12 cellular contexts compared by ENCODE assay signal in genomic region chr14:52279405-52279804, GRCh38. TPM values are rescaled to one million over a fixed set of nuclear protein-coding genes. Genes with fewer than 3 reads are reported as not detected.
DNase-seq lines count a peak whose midpoint lies in the region; ATAC-seq and TF ChIP-seq lines count a peak whose summit lies in the region.
"Had no signal": no experiment of that assay in that cellular context is flagged by ENCODE, and none has a peak within 500 bp of the region (broad histone marks: within the 10 kb centered on the region; RNA-seq: fewer than 3 reads in every experiment).

No MANE protein-coding gene starts in this region.

- peak; percentile 29 for ATAC-seq in foreskin keratinocyte

- H3K9me3 Mint-ChIP-seq in HFFc6 = no peaks in the 10 kb centered on the region
- no peaks in the 10 kb centered on the region for H3K9me3 Mint-ChIP-seq in activated T-cell treated with anti-CD3 and anti-CD28 coated beads, Interleukin-2, amount 50 U/mL, for 24 hours
- H3K9me3 Mint-ChIP-seq in neural progenitor cell = no peaks in the 10 kb centered on the region
- H3K9me3 Mint-ChIP-seq: CD4-positive, alpha-beta memory T cell had no signal

- no peaks in the 10 kb centered on the region for H3K36me3 ChIP-seq in neural progenitor cell
- H3K36me3 ChIP-seq: colonic mucosa had no signal

- H2AFZ ChIP-seq in neural progenitor cell (replicated peaks) = no peak overlapping the region

- peaks cover 20% of the 10 kb centered on the region for H3K4me1 Mint-ChIP-seq in HFFc6 (ENCODE audit: low read depth)
- peaks cover 18% of the 10 kb centered on the region for H3K4me1 Mint-ChIP-seq in activated T-cell treated with anti-CD3 and anti-CD28 coated beads, Interleukin-2, amount 50 U/mL, for 24 hours (ENCODE audit: low read depth)
- H3K4me1 Mint-ChIP-seq in neural progenitor cell = no peaks in the 10 kb centered on the region

- H3K4me3 Mint-ChIP-seq in HFFc6 = no peak overlapping the region
- no peak overlapping the region for H3K4me3 Mint-ChIP-seq in activated T-cell treated with anti-CD3 and anti-CD28 coated beads, Interleukin-2, amount 50 U/mL, for 24 hours
- H3K4me3 Mint-ChIP-seq in neural progenitor cell = no peak overlapping the region
- H3K4me3 Mint-ChIP-seq: CD4-positive, alpha-beta memory T cell had no signal

- H3K4me2 ChIP-seq in neural progenitor cell = no peak overlapping the region

- H3K4me1 ChIP-seq in foreskin keratinocyte = no peaks in the 10 kb centered on the region
- H3K4me1 ChIP-seq in neural progenitor cell = no peaks in the 10 kb centered on the region
- H3K4me1 ChIP-seq: colonic mucosa had no signal

- TF ChIP-seq CTCF in HFFc6 (IDR thresholded peaks at IDR 0.05) (no peak), foreskin keratinocyte (conservative IDR thresholded peaks at IDR 0.05) (no peak), neural progenitor cell (IDR thresholded peaks at IDR 0.05) (no peak)

- H3K36me3 Mint-ChIP-seq in HFFc6 (ENCODE audit: low read depth) (no peaks in the 10 kb centered on the region), neural progenitor cell (no peaks in the 10 kb centered on the region)
- H3K36me3 Mint-ChIP-seq in activated T-cell treated with anti-CD3 and anti-CD28 coated beads, Interleukin-2, amount 50 U/mL, for 24 hours (ENCODE audit: low read depth) = no peaks in the 10 kb centered on the region

- no peak overlapping the region for H3K9ac ChIP-seq in neural progenitor cell

- no peaks in the 10 kb centered on the region for H3K9me3 ChIP-seq in neural progenitor cell (ENCODE audit: low read depth)
- H3K9me3 ChIP-seq: colonic mucosa had no signal

- no peaks in the 10 kb centered on the region for H3F3A ChIP-seq in neural progenitor cell (ENCODE audit: low read depth)

- H3K27ac ChIP-seq in foreskin keratinocyte (no peak overlapping the region), neural progenitor cell (no peak overlapping the region)
- H3K27ac ChIP-seq: colonic mucosa had no signal

- H3K4me3 ChIP-seq in neural progenitor cell = no peak overlapping the region
- H3K4me3 ChIP-seq: colonic mucosa had no signal

- H3K27me3 Mint-ChIP-seq in HFFc6 (ENCODE audit: insufficient read depth) = peaks cover 14% of the 10 kb centered on the region
- H3K27me3 Mint-ChIP-seq in activated T-cell treated with anti-CD3 and anti-CD28 coated beads, Interleukin-2, amount 50 U/mL, for 24 hours = peaks cover 7% of the 10 kb centered on the region
- H3K27me3 Mint-ChIP-seq in neural progenitor cell (ENCODE audit: insufficient read depth, low read depth) = peaks cover 2% of the 10 kb centered on the region
- H3K27me3 Mint-ChIP-seq: CD4-positive, alpha-beta memory T cell had no signal

- H3K27me3 ChIP-seq in foreskin keratinocyte = peaks cover 4% of the 10 kb centered on the region
- H3K27me3 ChIP-seq in neural progenitor cell = no peaks in the 10 kb centered on the region
- H3K27me3 ChIP-seq: colonic mucosa had no signal

- H3K27ac Mint-ChIP-seq in HFFc6 (no peak overlapping the region), neural progenitor cell (no peak overlapping the region)
- no peak overlapping the region for H3K27ac Mint-ChIP-seq in activated T-cell treated with anti-CD3 and anti-CD28 coated beads, Interleukin-2, amount 50 U/mL, for 24 hours

- no peaks in the 10 kb centered on the region for H3K79me2 ChIP-seq in neural progenitor cell (ENCODE audit: low read depth)

- in situ Hi-C loops in SK-MEL-5 (cut with HindIII; ENCODE audit: low pct_unique_long_range_greater_than_20kb, low sequenced_read_pairs) = no loop called here

- no peaks in the 10 kb centered on the region for H4K20me1 ChIP-seq in neural progenitor cell (ENCODE audit: low read depth)

- DNase-seq in AG08396 (ENCODE audit: low spot score) = peak; percentile 34
- peak; percentile 57 for DNase-seq in HFFc6
- peak; percentile 32 for DNase-seq in SK-MEL-5 (ENCODE audit: low read depth, low spot score)
- peak; percentile 20 to 63 for DNase-seq in foreskin keratinocyte
- no peak for DNase-seq in NK-92 treated with Interleukin-12 subunit alpha and Interleukin-12 subunit beta, amount 100 ng/mL, for 24 hours (lab: John Stamatoyannopoulos, UW)
- DNase-seq in stimulated activated CD8-positive, alpha-beta memory T cell treated with anti-CD3 and anti-CD28 coated beads, Interleukin-4, amount 100 ng/mL, for 48 hours = no peak
- DNase-seq in activated T-cell treated with anti-CD3 and anti-CD28 coated beads, Interleukin-2, amount 50 U/mL, for 24 hours = no peak
- no peak for DNase-seq in neural progenitor cell (ENCODE audit: low spot score)
- DNase-seq: CD4-positive, alpha-beta memory T cell; colonic mucosa; NCI-H1930; stimulated activated naive CD4-positive, alpha-beta T cell had no signal

RNA-seq across cellular contexts. Expression of gene PTGDR, which starts 11.9 kb away (rescaled TPM):
- total RNA-seq in HFFc6 (2021; fragmentation: NEBNext Ultra II Directional; extraction: Animal tissue kit (Norgen Biotek cat#: 25700)) = not detected
- total RNA-seq in SK-MEL-5 (2014; rRNA removed; shearing (Covaris generic)) = not detected in 2 replicates
- not detected in 2 replicates for polyA plus RNA-seq in SK-MEL-5 (2015; cell fraction: cytosol; rRNA removed)
- not detected in 2 replicates for polyA plus RNA-seq in SK-MEL-5 (2015; cell fraction: nucleus; rRNA removed)
- total RNA-seq in foreskin keratinocyte (not detected in 2 replicates), neural progenitor cell (ENCODE audit: low replicate concordance) (0.58 and 0.71 TPM in 2 replicates)
- polyA plus RNA-seq in foreskin keratinocyte = not detected in 2 replicates

RNA-seq across cellular contexts. Expression of gene PTGER2, which starts 34.7 kb away (rescaled TPM):
- under 1 TPM; 0.28 to 0.73 (median 0.37) TPM for total RNA-seq in HFFc6 (2021; fragmentation: NEBNext Ultra II Directional; extraction: Animal tissue kit (Norgen Biotek cat#: 25700))
- total RNA-seq in SK-MEL-5 (2014; rRNA removed; shearing (Covaris generic)) = not detected in 2 replicates
- not detected in 2 replicates for polyA plus RNA-seq in SK-MEL-5 (2015; cell fraction: cytosol; rRNA removed)
- not detected in 2 replicates for polyA plus RNA-seq in SK-MEL-5 (2015; cell fraction: nucleus; rRNA removed)
- total RNA-seq in foreskin keratinocyte (0.11 TPM in 1 of 2 replicates, not detected in the other), neural progenitor cell (ENCODE audit: low replicate concordance) (not detected in 2 replicates)
- 0.02 and 0.04 TPM in 2 replicates for polyA plus RNA-seq in foreskin keratinocyte

Comparison
In these comparisons a context has a peak if more than half of its experiments do, and no peak if none do; other contexts are left out.
1. DNase-seq: peak in AG08396 (single experiment), HFFc6 (single experiment), SK-MEL-5 (single experiment) and foreskin keratinocyte (2 of 2); none in NK-92 treated with Interleukin-12 subunit alpha and Interleukin-12 subunit beta, amount 100 ng/mL, for 24 hours (single experiment), stimulated activated CD8-positive, alpha-beta memory T cell treated with anti-CD3 and anti-CD28 coated beads, Interleukin-4, amount 100 ng/mL, for 48 hours (single experiment), activated T-cell treated with anti-CD3 and anti-CD28 coated beads, Interleukin-2, amount 50 U/mL, for 24 hours (single experiment) and neural progenitor cell (single experiment).